Comparison of ENCODE assay signal across 40 cellular contexts in genomic region chr5:89030781-89031180, GRCh38.
"Had no signal": no experiment of that assay in that cellular context is flagged by ENCODE, and none has a peak within 500 bp of the region (broad histone marks: within the 10 kb centered on the region; RNA-seq: fewer than 3 reads in every experiment).

No MANE protein-coding gene starts in this region.

- H3K27ac ChIP-seq: adrenal gland, ascending aorta, body of pancreas, brain microvascular endothelial cell, breast epithelium, cardiac muscle cell had no signal

- H3K4me1 ChIP-seq: adrenal gland, ascending aorta, body of pancreas, breast epithelium had no signal

- H3K9me3 ChIP-seq: adrenal gland, ascending aorta, body of pancreas, breast epithelium had no signal

- H3K4me3 ChIP-seq: adrenal gland, ascending aorta, body of pancreas, breast epithelium, cardiac muscle cell had no signal

- DNase-seq: activated effector memory CD4-positive, alpha-beta T cell treated with anti-CD3 and anti-CD28 coated beads, Interleukin-2, amount 50 U/mL, for 16 hours; activated effector memory CD4-positive, alpha-beta T cell treated with Interleukin-2 at 50 U/mL for 16 hours; activated gamma-delta T cell; activated gamma-delta T cell treated with Interleukin-2 at 50 U/mL for 16 hours; activated naive CD4-positive, alpha-beta T cell; activated naive CD4-positive, alpha-beta T cell treated with anti-CD3 and anti-CD28 coated beads for 36 hours; activated naive CD4-positive, alpha-beta T cell treated with anti-CD3 and anti-CD28 coated beads, Interleukin-2, amount 10 ng/mL, durations not matched to agents 7 days and 5 days; activated naive CD4-positive, alpha-beta T cell treated with anti-CD3 and anti-CD28 coated beads, Interleukin-2, amount 50 U/mL, for 16 hours; activated naive CD4-positive, alpha-beta T cell treated with Interleukin-2 at 50 U/mL for 16 hours; activated naive CD8-positive, alpha-beta T cell treated with anti-CD3 and anti-CD28 coated beads for 36 hours; activated naive CD8-positive, alpha-beta T cell treated with anti-CD3 and anti-CD28 coated beads, Interleukin-2, amount 10 ng/mL, durations not matched to agents 7 days and 5 days; activated naive CD8-positive, alpha-beta T cell treated with anti-CD3 and anti-CD28 coated beads, Interleukin-2, amount 50 U/mL, for 24 hours; activated T-cell treated with anti-CD3 and anti-CD28 coated beads, Interleukin-2, amount 50 U/mL, for 1 hour; activated T-cell treated with anti-CD3 and anti-CD28 coated beads, Interleukin-2, amount 50 U/mL, for 24 hours; activated T-cell treated with anti-CD3 and anti-CD28 coated beads, Interleukin-2, amount 50 U/mL, for 4 hours; activated T-cell treated with anti-CD3 and anti-CD28 coated beads, Interleukin-2, amount 50 U/mL, for 48 hours; activated T-cell treated with anti-CD3 and anti-CD28 coated beads, Interleukin-2, amount 50 U/mL, for 72 hours; adrenal gland; amniotic stem cell; amygdala; anterior cingulate cortex; aorta; body of pancreas; brain microvascular endothelial cell; caudate nucleus; central memory CD4-positive, alpha-beta T cell; cerebellar nuclear complex had no signal

- H3K27ac Mint-ChIP-seq: activated naive CD4-positive, alpha-beta T cell treated with anti-CD3 and anti-CD28 coated beads for 36 hours; activated naive CD4-positive, alpha-beta T cell treated with anti-CD3 and anti-CD28 coated beads, Interleukin-2, amount 10 ng/mL, durations not matched to agents 7 days and 5 days; activated naive CD4-positive, alpha-beta T cell treated with anti-CD3 and anti-CD28 coated beads, Interleukin-2, amount 50 U/mL, for 24 hours; activated naive CD4-positive, alpha-beta T cell treated with anti-CD3 and anti-CD28 coated beads, Interleukin-2, amount 50 U/mL, for 72 hours; activated naive CD8-positive, alpha-beta T cell; activated naive CD8-positive, alpha-beta T cell treated with anti-CD3 and anti-CD28 coated beads for 36 hours; activated naive CD8-positive, alpha-beta T cell treated with anti-CD3 and anti-CD28 coated beads, Interleukin-2, amount 10 ng/mL, durations not matched to agents 7 days and 5 days; activated naive CD8-positive, alpha-beta T cell treated with anti-CD3 and anti-CD28 coated beads, Interleukin-2, amount 50 U/mL, for 24 hours; activated T-cell treated with anti-CD3 and anti-CD28 coated beads, Interleukin-2, amount 50 U/mL, for 24 hours; activated T-cell treated with anti-CD3 and anti-CD28 coated beads, Interleukin-2, amount 50 U/mL, for 72 hours; activated T-helper 1 cell treated with anti-CD3 and anti-CD28 coated beads, Interleukin-12 subunit alpha, Interleukin-12 subunit beta, Interleukin-2, Interleukin-4 antibody, amounts not matched to agents 30 ng/mL and 10 ng/mL and 1 ng/mL, durations not matched to agents 14 hours and 24 hours and 36 hours; activated T-helper 17 cell treated with anti-CD3 and anti-CD28 coated beads, Interleukin-2, amount 50 U/mL, for 72 hours; activated T-helper 2 cell treated with anti-CD3 and anti-CD28 coated beads, Interferon-gamma antibody, Interleukin-2, Interleukin-4, amounts not matched to agents 10 μg/mL and 5 μg/mL and 100 μg/mL, durations not matched to agents 14 hours and 24 hours and 36 hours; brain had no signal

- H3K4me1 Mint-ChIP-seq: activated naive CD4-positive, alpha-beta T cell treated with anti-CD3 and anti-CD28 coated beads, Interleukin-2, amount 10 ng/mL, durations not matched to agents 7 days and 5 days; activated naive CD4-positive, alpha-beta T cell treated with anti-CD3 and anti-CD28 coated beads, Interleukin-2, amount 50 U/mL, for 24 hours; activated naive CD8-positive, alpha-beta T cell treated with anti-CD3 and anti-CD28 coated beads for 36 hours; activated naive CD8-positive, alpha-beta T cell treated with anti-CD3 and anti-CD28 coated beads, Interleukin-2, amount 10 ng/mL, durations not matched to agents 7 days and 5 days; activated naive CD8-positive, alpha-beta T cell treated with anti-CD3 and anti-CD28 coated beads, Interleukin-2, amount 50 U/mL, for 24 hours; activated T-helper 17 cell treated with anti-CD3 and anti-CD28 coated beads, Interleukin-2, amount 50 U/mL, for 72 hours; brain; central memory CD8-positive, alpha-beta T cell had no signal

- H3K27me3 ChIP-seq: adrenal gland, ascending aorta, body of pancreas, brain microvascular endothelial cell, breast epithelium, cardiac muscle cell had no signal

- H3K4me3 Mint-ChIP-seq: activated naive CD4-positive, alpha-beta T cell treated with anti-CD3 and anti-CD28 coated beads for 36 hours; activated naive CD4-positive, alpha-beta T cell treated with anti-CD3 and anti-CD28 coated beads, Interleukin-2, amount 10 ng/mL, durations not matched to agents 7 days and 5 days; activated naive CD4-positive, alpha-beta T cell treated with anti-CD3 and anti-CD28 coated beads, Interleukin-2, amount 50 U/mL, for 24 hours; activated naive CD8-positive, alpha-beta T cell; activated naive CD8-positive, alpha-beta T cell treated with anti-CD3 and anti-CD28 coated beads for 36 hours; activated naive CD8-positive, alpha-beta T cell treated with anti-CD3 and anti-CD28 coated beads, Interleukin-2, amount 10 ng/mL, durations not matched to agents 7 days and 5 days; activated naive CD8-positive, alpha-beta T cell treated with anti-CD3 and anti-CD28 coated beads, Interleukin-2, amount 50 U/mL, for 24 hours; activated T-cell treated with anti-CD3 and anti-CD28 coated beads, Interleukin-2, amount 50 U/mL, for 24 hours; activated T-cell treated with anti-CD3 and anti-CD28 coated beads, Interleukin-2, amount 50 U/mL, for 4 hours; activated T-cell treated with anti-CD3 and anti-CD28 coated beads, Interleukin-2, amount 50 U/mL, for 72 hours; activated T-helper 1 cell treated with anti-CD3 and anti-CD28 coated beads, Interleukin-12 subunit alpha, Interleukin-12 subunit beta, Interleukin-2, Interleukin-4 antibody, amounts not matched to agents 30 ng/mL and 10 ng/mL and 1 ng/mL, durations not matched to agents 14 hours and 24 hours and 36 hours; activated T-helper 17 cell treated with anti-CD3 and anti-CD28 coated beads, Interleukin-2, amount 50 U/mL, for 72 hours; brain; central memory CD8-positive, alpha-beta T cell had no signal

- H3K27me3 Mint-ChIP-seq: activated naive CD4-positive, alpha-beta T cell treated with anti-CD3 and anti-CD28 coated beads, Interleukin-2, amount 10 ng/mL, durations not matched to agents 7 days and 5 days; activated naive CD4-positive, alpha-beta T cell treated with anti-CD3 and anti-CD28 coated beads, Interleukin-2, amount 50 U/mL, for 24 hours; activated naive CD8-positive, alpha-beta T cell; activated naive CD8-positive, alpha-beta T cell treated with anti-CD3 and anti-CD28 coated beads, Interleukin-2, amount 50 U/mL, for 24 hours; activated T-cell treated with anti-CD3 and anti-CD28 coated beads, Interleukin-2, amount 50 U/mL, for 24 hours; activated T-helper 17 cell treated with anti-CD3 and anti-CD28 coated beads, Interleukin-2, amount 50 U/mL, for 72 hours; central memory CD8-positive, alpha-beta T cell had no signal

- FAIRE-seq: astrocyte, bronchial epithelial cell had no signal

- H3K36me3 ChIP-seq: adrenal gland, ascending aorta, brain microvascular endothelial cell, breast epithelium, cardiac muscle cell had no signal

- ATAC-seq: activated naive CD4-positive, alpha-beta T cell treated with anti-CD3 and anti-CD28 coated beads, Interleukin-2, amount 50 U/mL, for 72 hours; activated naive CD8-positive, alpha-beta T cell treated with anti-CD3 and anti-CD28 coated beads, Interleukin-2, amount 50 U/mL, for 24 hours; activated T-cell treated with anti-CD3 and anti-CD28 coated beads, Interleukin-2, amount 50 U/mL, for 4 hours; activated T-cell treated with anti-CD3 and anti-CD28 coated beads, Interleukin-2, amount 50 U/mL, for 72 hours; activated T-helper 17 cell treated with anti-CD3 and anti-CD28 coated beads, Interleukin-2, amount 50 U/mL, for 72 hours; body of pancreas had no signal

- H3K9me3 Mint-ChIP-seq: activated naive CD4-positive, alpha-beta T cell treated with anti-CD3 and anti-CD28 coated beads, Interleukin-2, amount 50 U/mL, for 24 hours; activated naive CD8-positive, alpha-beta T cell treated with anti-CD3 and anti-CD28 coated beads, Interleukin-2, amount 10 ng/mL, durations not matched to agents 7 days and 5 days; activated T-cell treated with anti-CD3 and anti-CD28 coated beads, Interleukin-2, amount 50 U/mL, for 4 hours; activated T-helper 1 cell treated with anti-CD3 and anti-CD28 coated beads, Interleukin-12 subunit alpha, Interleukin-12 subunit beta, Interleukin-2, Interleukin-4 antibody, amounts not matched to agents 30 ng/mL and 10 ng/mL and 1 ng/mL, durations not matched to agents 14 hours and 24 hours and 36 hours; activated T-helper 17 cell treated with anti-CD3 and anti-CD28 coated beads, Interleukin-2, amount 50 U/mL, for 72 hours had no signal
